In the genomic region with DNA sequence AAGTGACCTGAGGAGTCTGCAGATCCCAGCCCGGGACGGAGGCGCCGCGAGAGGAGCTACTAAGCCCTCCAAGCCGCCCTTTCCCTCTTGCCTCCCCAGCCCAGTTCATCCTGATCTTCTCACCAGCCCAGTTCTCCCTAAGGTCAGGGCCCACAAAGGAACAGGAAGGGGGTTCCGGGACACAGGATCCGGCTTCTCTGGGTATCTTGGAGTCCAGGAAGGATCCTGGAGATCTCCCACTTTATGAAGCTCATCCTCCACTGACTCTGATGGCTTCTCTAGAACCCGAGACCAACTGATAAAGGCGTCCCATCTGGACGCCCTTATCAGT, we compare ENCODE assay signal across 11 cellular contexts. TPM values are rescaled to one million over a fixed set of nuclear protein-coding genes. Genes with fewer than 3 reads are reported as not detected.
DNase-seq lines count a peak whose midpoint lies in the region; ATAC-seq and TF ChIP-seq lines count a peak whose summit lies in the region.
"Had no signal": no experiment of that assay in that cellular context is flagged by ENCODE, and none has a peak within 500 bp of the region (broad histone marks: within the 10 kb centered on the region; RNA-seq: fewer than 3 reads in every experiment).

No MANE protein-coding gene starts in this region.

- no peaks in the 10 kb centered on the region for H3K27me3 ChIP-seq in body of pancreas
- peaks cover 16% of the 10 kb centered on the region for H3K27me3 ChIP-seq in lower lobe of right lung (ENCODE audit: low read depth)
- peaks cover 36% of the 10 kb centered on the region for H3K27me3 ChIP-seq in thymus (ENCODE audit: control insufficient read depth, insufficient read depth)

- H3K36me3 ChIP-seq in body of pancreas (replicated peaks in 1 of 2; ENCODE audit: insufficient read depth in 1 of 2, low read depth in 2 of 2) = no peaks in the 10 kb centered on the region
- H3K36me3 ChIP-seq in lower lobe of right lung = no peaks in the 10 kb centered on the region
- H3K36me3 ChIP-seq in thymus (ENCODE audit: control insufficient read depth, insufficient read depth) = no peaks in the 10 kb centered on the region

- H3K9me3 ChIP-seq in body of pancreas (no peaks in the 10 kb centered on the region), lower lobe of right lung (no peaks in the 10 kb centered on the region), thymus (ENCODE audit: control insufficient read depth) (peaks cover 2% of the 10 kb centered on the region)

- H3K4me1 ChIP-seq in body of pancreas = peaks cover 15% of the 10 kb centered on the region
- H3K4me1 ChIP-seq in lower lobe of right lung = peaks cover 15% of the 10 kb centered on the region
- H3K4me1 ChIP-seq in thymus (ENCODE audit: control insufficient read depth, insufficient read depth, low read length) = no peaks in the 10 kb centered on the region

- H3K4me1 Mint-ChIP-seq in activated naive CD4-positive, alpha-beta T cell treated with anti-CD3 and anti-CD28 coated beads, Interleukin-2, amount 10 ng/mL, durations not matched to agents 7 days and 5 days = peaks cover 4% of the 10 kb centered on the region

- H3K27ac Mint-ChIP-seq in activated naive CD4-positive, alpha-beta T cell treated with anti-CD3 and anti-CD28 coated beads, Interleukin-2, amount 10 ng/mL, durations not matched to agents 7 days and 5 days = no peak overlapping the region

- peak overlapping the region; percentile 66 for H3K4me3 Mint-ChIP-seq in activated naive CD4-positive, alpha-beta T cell treated with anti-CD3 and anti-CD28 coated beads, Interleukin-2, amount 10 ng/mL, durations not matched to agents 7 days and 5 days

- WGBS in body of pancreas, 2 donors = 24 to 37% methylated on average over 6 to 11 of the region's 11 CpGs
- WGBS in thymus = 49% methylated on average over 11 of the region's 11 CpGs

- no peaks in the 10 kb centered on the region for H3K36me3 Mint-ChIP-seq in activated naive CD4-positive, alpha-beta T cell treated with anti-CD3 and anti-CD28 coated beads, Interleukin-2, amount 10 ng/mL, durations not matched to agents 7 days and 5 days

- TF ChIP-seq CTCF in body of pancreas (IDR thresholded peaks at IDR 0.05) = no peak
- no peak for TF ChIP-seq CTCF in lower lobe of right lung (IDR thresholded peaks at IDR 0.05)

- intact Hi-C loops in body of pancreas (cut with DNase I) = no loop called here
- intact Hi-C loops in lower lobe of right lung (cut with DNase I) = no loop called here

- H3K27me3 Mint-ChIP-seq in activated naive CD4-positive, alpha-beta T cell treated with anti-CD3 and anti-CD28 coated beads, Interleukin-2, amount 10 ng/mL, durations not matched to agents 7 days and 5 days = peaks cover 40% of the 10 kb centered on the region

- TF ChIP-seq POLR2A in body of pancreas (IDR thresholded peaks at IDR 0.05) = no peak

- no peak for ATAC-seq in body of pancreas
- no peak for ATAC-seq in lower lobe of right lung

- DNase-seq in activated naive CD4-positive, alpha-beta T cell treated with anti-CD3 and anti-CD28 coated beads, Interleukin-2, amount 10 ng/mL, durations not matched to agents 7 days and 5 days = no peak
- no peak for DNase-seq in activated naive CD4-positive, alpha-beta T cell treated with Interleukin-2 at 50 U/mL for 16 hours
- no peak for DNase-seq in body of pancreas
- DNase-seq in lower lobe of right lung = no peak
- no peak for DNase-seq in NCI-H510A (lab: John Stamatoyannopoulos, UW)
- DNase-seq in NCI-H2107 treated with DMSO at 0.1 percent for 48 hours (lab: John Stamatoyannopoulos, UW; ENCODE audit: unreplicated experiment) = no peak
- no peak for DNase-seq in SKM-1 treated with dmso at 0.1 percent for 144 hours (lab: John Stamatoyannopoulos, UW; ENCODE audit: unreplicated experiment)
- DNase-seq: MV-4-11, NCI-H446 treated with DMSO at 0.1 percent for 48 hours had no signal

- H3K9me3 Mint-ChIP-seq in activated naive CD4-positive, alpha-beta T cell treated with anti-CD3 and anti-CD28 coated beads, Interleukin-2, amount 10 ng/mL, durations not matched to agents 7 days and 5 days = no peaks in the 10 kb centered on the region

- H3K4me3 ChIP-seq in body of pancreas = no peak overlapping the region
- peak overlapping the region; percentile 65 for H3K4me3 ChIP-seq in lower lobe of right lung
- peak overlapping the region; percentile 42 for H3K4me3 ChIP-seq in thymus (ENCODE audit: low read length)

- CTCF ChIA-PET in activated naive CD4-positive, alpha-beta T cell treated with anti-CD3 and anti-CD28 coated beads, Interleukin-2, amount 10 ng/mL, durations not matched to agents 7 days and 5 days (lab: Charles Lee) = interaction anchor here (0.5 kb wide), 1 partner anchor 116 kb away, joined by 4 read pairs; no protein-coding TSS in a partner anchor

- H3K27ac ChIP-seq in body of pancreas (peak overlapping the region in 3 of 4 donors; percentile 32 to 78 (median 52)), lower lobe of right lung (peak overlapping the region; percentile 73), thymus (ENCODE audit: low read depth) (no peak overlapping the region)
- H3K27ac ChIP-seq: HL-60 had no signal

RNA-seq across cellular contexts. Expression of a gene that starts 36.9 kb away (rescaled TPM):
- 100 to 1,000 TPM in 1 of 2 donors, 10 to 100 TPM in 1; 93.9 to 364 TPM for total RNA-seq in body of pancreas
- total RNA-seq in lower lobe of right lung = 1,186 TPM
- polyA plus RNA-seq in thymus = 293 TPM

RNA-seq across cellular contexts. Expression of a gene that starts 48.2 kb away (rescaled TPM):
- 100 to 1,000 TPM; 316 to 342 TPM for total RNA-seq in body of pancreas
- total RNA-seq in lower lobe of right lung = 2,736 TPM
- polyA plus RNA-seq in thymus = 2,173 TPM

Comparison
In these comparisons a context has a peak if more than half of its experiments do, and no peak if none do; other contexts are left out.
1. H3K4me3 ChIP-seq: peak in lower lobe of right lung (single experiment) and thymus (single experiment); none in body of pancreas (0 of 2).